ENCODE assay signal across 31 cellular contexts in genomic region chr4:67712000-67712625, GRCh38. TPM values are rescaled to one million over a fixed set of nuclear protein-coding genes. Genes with fewer than 3 reads are reported as not detected.
A peak's percentile ranks its signal among the peaks of the same experiment; 100 is the strongest.
DNase-seq lines count a peak whose midpoint lies in the region; ATAC-seq and TF ChIP-seq lines count a peak whose summit lies in the region.
"Had no signal": no experiment of that assay in that cellular context is flagged by ENCODE, and none has a peak within 500 bp of the region (broad histone marks: within the 10 kb centered on the region; RNA-seq: fewer than 3 reads in every experiment).

No MANE protein-coding gene starts in this region.

- peak overlapping the region; percentile 64 for H3K4me2 ChIP-seq in GM23338
- H3K4me2 ChIP-seq: hepatocyte had no signal

- peaks cover 23% of the 10 kb centered on the region for H3K36me3 Mint-ChIP-seq in GM23338 (ENCODE audit: low read depth)
- peaks cover 4% of the 10 kb centered on the region for H3K36me3 Mint-ChIP-seq in T-helper 17 cell (ENCODE audit: low read depth)
- peaks cover 18 to 31% of the 10 kb centered on the region in 2 donors for H3K36me3 Mint-ChIP-seq in activated naive CD4-positive, alpha-beta T cell treated with anti-CD3 and anti-CD28 coated beads, Interleukin-2, amount 50 U/mL, for 72 hours

- no peaks in the 10 kb centered on the region for H3K27me3 ChIP-seq in GM23338 (ENCODE audit: insufficient read depth)
- H3K27me3 ChIP-seq: hepatocyte, Peyer's patch, right lobe of liver, SJSA1 had no signal

- H3K4me1 Mint-ChIP-seq in GM23338 (peaks cover 33% of the 10 kb centered on the region), T-helper 17 cell (peaks cover 13% of the 10 kb centered on the region)

- peaks cover 2% of the 10 kb centered on the region; the same call in 1 of the 2 replicates for H3K36me3 ChIP-seq in GM23338 (ENCODE audit: insufficient read depth)
- H3K36me3 ChIP-seq: Peyer's patch, right lobe of liver had no signal

- no peak for DNase-seq in GM23338 (ENCODE audit: low spot score)
- DNase-seq in T-helper 17 cell, result no peak
- no peak for DNase-seq in left lobe of liver (ENCODE audit: low spot score)
- no peak for DNase-seq in activated naive CD4-positive, alpha-beta T cell treated with anti-CD3 and anti-CD28 coated beads, Interleukin-2, amount 50 U/mL, for 72 hours (ENCODE audit: low spot score in 2 of 2)
- DNase-seq in DMS 273 (lab: John Stamatoyannopoulos, UW; ENCODE audit: unreplicated experiment), result no peak
- DNase-seq: activated B cell treated with CpG ODN at 0.5 μM for 24 hours; activated CD8-positive, alpha-beta T cell treated with anti-CD3 and anti-CD28 coated beads for 36 hours; activated naive CD4-positive, alpha-beta T cell; activated T-cell treated with anti-CD3 and anti-CD28 coated beads for 4 hours; CD4-positive, alpha-beta T cell; DMS53; effector CD4-positive, alpha-beta T cell; foreskin melanocyte; GF-D8; immature natural killer cell; NCI-H1092 treated with DMSO at 0.1 percent for 48 hours; NCI-H2081 treated with DMSO at 0.1 percent for 48 hours; nephron progenitor cell; NK-92 treated with Interleukin-12 subunit alpha and Interleukin-12 subunit beta, amount 100 ng/mL, for 24 hours; Peyer's patch; right lobe of liver had no signal

- peak; percentile 54 for ATAC-seq in GM23338
- no peak for ATAC-seq in T-helper 17 cell
- ATAC-seq in left lobe of liver, result peak; percentile 25
- no peak for ATAC-seq in activated naive CD4-positive, alpha-beta T cell treated with anti-CD3 and anti-CD28 coated beads, Interleukin-2, amount 50 U/mL, for 72 hours
- no peak for ATAC-seq in GM19023 (IDR thresholded peaks at IDR 0.05; ENCODE audit: unreplicated experiment)
- ATAC-seq: activated CD8-positive, alpha-beta T cell treated with anti-CD3 and anti-CD28 coated beads for 36 hours had no signal

- peaks cover 6% of the 10 kb centered on the region; the same call in 2 of the 3 replicates for H3K9me3 Mint-ChIP-seq in GM23338
- no peaks in the 10 kb centered on the region for H3K9me3 Mint-ChIP-seq in activated naive CD4-positive, alpha-beta T cell treated with anti-CD3 and anti-CD28 coated beads, Interleukin-2, amount 50 U/mL, for 72 hours
- H3K9me3 Mint-ChIP-seq: activated B cell treated with CpG ODN at 0.5 μM for 24 hours; CD4-positive, alpha-beta T cell had no signal

- H2AFZ ChIP-seq in GM23338, result no peak overlapping the region
- H2AFZ ChIP-seq: hepatocyte had no signal

- no peak overlapping the region for H3K4me3 ChIP-seq in GM23338
- H3K4me3 ChIP-seq: hepatocyte, Peyer's patch, right lobe of liver, SJSA1 had no signal

- H3K9me3 ChIP-seq in T-helper 17 cell (ENCODE audit: control insufficient read depth, low read length, poor library complexity, severe bottlenecking), result no peaks in the 10 kb centered on the region
- H3K9me3 ChIP-seq: Peyer's patch, right lobe of liver, SJSA1 had no signal

- no peak overlapping the region for H3K4me3 Mint-ChIP-seq in GM23338
- H3K4me3 Mint-ChIP-seq in T-helper 17 cell, result no peak overlapping the region
- H3K4me3 Mint-ChIP-seq: activated B cell treated with CpG ODN at 0.5 μM for 24 hours; activated CD8-positive, alpha-beta T cell treated with anti-CD3 and anti-CD28 coated beads for 36 hours; CD4-positive, alpha-beta T cell; immature natural killer cell; nephron progenitor cell had no signal

- peaks cover 7% of the 10 kb centered on the region; the same call in 1 of the 2 replicates for H3K9me2 ChIP-seq in GM23338 (ENCODE audit: insufficient read depth)

- no peaks in the 10 kb centered on the region for H4K20me1 ChIP-seq in GM23338 (replicated peaks; ENCODE audit: insufficient read depth)

- H3K27ac ChIP-seq in C4-2B (peak overlapping the region; percentile 83), GM23338 (ENCODE audit: low read depth) (peak overlapping the region; percentile 16; the same call in 1 of the 2 replicates)
- H3K27ac ChIP-seq: hepatocyte, Peyer's patch, right lobe of liver had no signal

- H3K27me3 Mint-ChIP-seq in GM23338 (ENCODE audit: insufficient read depth, low read depth, poor library complexity) (peaks cover 2% of the 10 kb centered on the region), T-helper 17 cell (no peaks in the 10 kb centered on the region)
- H3K27me3 Mint-ChIP-seq: activated B cell treated with CpG ODN at 0.5 μM for 24 hours; activated CD8-positive, alpha-beta T cell treated with anti-CD3 and anti-CD28 coated beads for 36 hours; CD4-positive, alpha-beta T cell had no signal

- H3K27ac Mint-ChIP-seq in GM23338 (0 out of 2 replicates have a peak overlapping the region, but pooled peaks have one; percentile 16), T-helper 17 cell (peak overlapping the region; percentile 37)
- H3K27ac Mint-ChIP-seq in activated naive CD4-positive, alpha-beta T cell treated with anti-CD3 and anti-CD28 coated beads, Interleukin-2, amount 50 U/mL, for 72 hours, result peak overlapping the region in 1 of 2 donors; percentile 56
- H3K27ac Mint-ChIP-seq: activated B cell treated with CpG ODN at 0.5 μM for 24 hours; activated CD8-positive, alpha-beta T cell treated with anti-CD3 and anti-CD28 coated beads for 36 hours; CD4-positive, alpha-beta T cell had no signal

- peaks cover 23% of the 10 kb centered on the region for H3K4me1 ChIP-seq in GM23338 (ENCODE audit: insufficient read depth)
- H3K4me1 ChIP-seq: Peyer's patch, right lobe of liver had no signal

- H3K79me2 ChIP-seq in GM23338 (replicated peaks; ENCODE audit: insufficient read depth), result peaks cover 41% of the 10 kb centered on the region

- TF ChIP-seq CTCF in C4-2B (conservative IDR thresholded peaks at IDR 0.05), result no peak
- no peak for TF ChIP-seq CTCF in GM23338 (conservative IDR thresholded peaks at IDR 0.05; ENCODE audit: low read depth in 2 of 2)

- H3F3A ChIP-seq in GM23338 (replicated peaks; ENCODE audit: low read depth), result no peaks in the 10 kb centered on the region

TF ChIP-seq in GM23338, 12 proteins besides CTCF, POLR2A, EP300 and RAD21 (continues in another document):
- TF ChIP-seq STAT1 (IDR thresholded peaks at IDR 0.05; ENCODE audit: unreplicated experiment) (no peak), EZH2 (IDR thresholded peaks at IDR 0.05; ENCODE audit: low read depth, unreplicated experiment) (no peak), POLR2AphosphoS5 (IDR thresholded peaks at IDR 0.05; ENCODE audit: low read depth) (no peak), NANOG (IDR thresholded peaks at IDR 0.05; ENCODE audit: borderline replicate concordance) (no peak), REST (IDR thresholded peaks at IDR 0.05; ENCODE audit: unreplicated experiment) (no peak), JUNB (IDR thresholded peaks at IDR 0.05; ENCODE audit: unreplicated experiment) (no peak), ZNF331 (CRISPR knock-in tag; IDR thresholded peaks at IDR 0.05; ENCODE audit: low read depth) (no peak), EZH2phosphoT487 (IDR thresholded peaks at IDR 0.05; ENCODE audit: unreplicated experiment) (no peak)

RNA-seq across cellular contexts. Expression of gene UBA6, which starts 11.2 kb away (rescaled TPM):
- 77.3 and 96.3 TPM in 2 replicates for total RNA-seq in GM23338 (2014; rRNA removed; shearing (Covaris generic))
- 15.0 and 17.6 TPM in 2 replicates for polyA plus RNA-seq in GM23338 (2016; fragmentation: Nextera tagmentation; extraction: Ambion mirVana)
- total RNA-seq in T-helper 17 cell, result 10 to 100 TPM; 43.7 to 54.8 TPM
- 19.6 TPM for total RNA-seq in left lobe of liver
- 10 to 100 TPM; 90.0 to 94.6 TPM for total RNA-seq in activated naive CD4-positive, alpha-beta T cell treated with anti-CD3 and anti-CD28 coated beads, Interleukin-2, amount 50 U/mL, for 72 hours

RNA-seq across cellular contexts. Expression of gene GNRHR, which starts 42.1 kb away (rescaled TPM):
- not detected in 2 replicates for total RNA-seq in GM23338 (2014; rRNA removed; shearing (Covaris generic))
- polyA plus RNA-seq in GM23338 (2016; fragmentation: Nextera tagmentation; extraction: Ambion mirVana), result 0.10 TPM in 1 of 2 replicates, not detected in the other
- total RNA-seq in T-helper 17 cell, result not detected
- not detected for total RNA-seq in left lobe of liver
- total RNA-seq in activated naive CD4-positive, alpha-beta T cell treated with anti-CD3 and anti-CD28 coated beads, Interleukin-2, amount 50 U/mL, for 72 hours, result not detected
- total RNA-seq: activated B cell treated with CpG ODN at 0.5 μM for 24 hours; activated CD8-positive, alpha-beta T cell treated with anti-CD3 and anti-CD28 coated beads for 36 hours; CD4-positive, alpha-beta T cell; cerebellum; hepatocyte; HepG2; liver; mononuclear cell; NCI-H460; Peyer's patch; right lobe of liver; SJSA1; urinary bladder had no signal
- polyA plus RNA-seq: hepatocyte, HepG2, immature natural killer cell, urinary bladder had no signal

Comparison
In these comparisons a context has a peak if more than half of its experiments do, and no peak if none do; other contexts are left out.
1. ATAC-seq: peak in GM23338 (single experiment) and left lobe of liver (single experiment); none in T-helper 17 cell (single experiment), activated naive CD4-positive, alpha-beta T cell treated with anti-CD3 and anti-CD28 coated beads, Interleukin-2, amount 50 U/mL, for 72 hours (0 of 2) and GM19023 (single experiment).